ENCODE assay signal across 11 cellular contexts in the genomic region with DNA sequence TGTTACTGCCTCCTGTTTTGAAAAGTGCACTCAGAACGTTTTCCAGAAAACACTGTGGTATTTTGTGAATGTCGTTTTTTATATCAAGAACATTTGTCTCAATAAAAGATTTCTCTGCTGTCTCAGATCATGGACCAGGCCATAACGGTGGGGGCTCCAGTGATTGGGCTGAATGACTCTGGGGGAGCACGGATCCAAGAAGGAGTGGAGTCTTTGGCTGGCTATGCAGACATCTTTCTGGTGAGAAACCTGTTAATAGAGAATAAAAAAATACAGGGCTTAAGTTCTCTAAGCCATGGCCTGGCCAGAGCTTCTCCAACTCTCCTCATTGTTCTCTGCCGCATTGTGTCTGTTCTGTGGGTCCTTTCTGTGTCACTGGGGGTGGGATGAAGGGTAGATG.
"Had no signal": no experiment of that assay in that cellular context is flagged by ENCODE, and none has a peak within 500 bp of the region (broad histone marks: within the 10 kb centered on the region; RNA-seq: fewer than 3 reads in every experiment).

No MANE protein-coding gene starts in this region.

- DNase-seq: activated CD4-positive, alpha-beta T cell treated with anti-CD3 and anti-CD28 coated beads, Interleukin-2, amount 50 U/mL, for 4 hours; activated gamma-delta T cell; activated T-cell treated with anti-CD3 and anti-CD28 coated beads for 4 hours; cortex of kidney; natural killer cell; SK-N-SH; stimulated activated CD4-positive, alpha-beta T cell treated with anti-CD3 and anti-CD28 coated beads, Interleukin-4, amount 100 ng/mL, for 1 hour; stimulated activated CD8-positive, alpha-beta memory T cell treated with anti-CD3 and anti-CD28 coated beads, Interleukin-4, amount 100 ng/mL, for 48 hours had no signal

- H3K4me3 ChIP-seq: tibial nerve, vagina had no signal

- H3K9me3 ChIP-seq: SK-N-SH, tibial nerve, vagina had no signal

- H3K27ac Mint-ChIP-seq: natural killer cell had no signal

- H3K27ac ChIP-seq: tibial nerve, vagina had no signal

- H3K9me3 Mint-ChIP-seq: natural killer cell had no signal

- H3K27me3 ChIP-seq: tibial nerve, vagina had no signal

- H3K9ac ChIP-seq: SK-N-SH had no signal

- H3K4me1 ChIP-seq: tibial nerve, vagina had no signal

- H3K4me3 Mint-ChIP-seq: natural killer cell had no signal

- ATAC-seq: esophagus mucosa, natural killer cell had no signal

- H3K4me1 Mint-ChIP-seq: natural killer cell had no signal
